ENCODE assay signal across 1 cellular context in the genomic region with DNA sequence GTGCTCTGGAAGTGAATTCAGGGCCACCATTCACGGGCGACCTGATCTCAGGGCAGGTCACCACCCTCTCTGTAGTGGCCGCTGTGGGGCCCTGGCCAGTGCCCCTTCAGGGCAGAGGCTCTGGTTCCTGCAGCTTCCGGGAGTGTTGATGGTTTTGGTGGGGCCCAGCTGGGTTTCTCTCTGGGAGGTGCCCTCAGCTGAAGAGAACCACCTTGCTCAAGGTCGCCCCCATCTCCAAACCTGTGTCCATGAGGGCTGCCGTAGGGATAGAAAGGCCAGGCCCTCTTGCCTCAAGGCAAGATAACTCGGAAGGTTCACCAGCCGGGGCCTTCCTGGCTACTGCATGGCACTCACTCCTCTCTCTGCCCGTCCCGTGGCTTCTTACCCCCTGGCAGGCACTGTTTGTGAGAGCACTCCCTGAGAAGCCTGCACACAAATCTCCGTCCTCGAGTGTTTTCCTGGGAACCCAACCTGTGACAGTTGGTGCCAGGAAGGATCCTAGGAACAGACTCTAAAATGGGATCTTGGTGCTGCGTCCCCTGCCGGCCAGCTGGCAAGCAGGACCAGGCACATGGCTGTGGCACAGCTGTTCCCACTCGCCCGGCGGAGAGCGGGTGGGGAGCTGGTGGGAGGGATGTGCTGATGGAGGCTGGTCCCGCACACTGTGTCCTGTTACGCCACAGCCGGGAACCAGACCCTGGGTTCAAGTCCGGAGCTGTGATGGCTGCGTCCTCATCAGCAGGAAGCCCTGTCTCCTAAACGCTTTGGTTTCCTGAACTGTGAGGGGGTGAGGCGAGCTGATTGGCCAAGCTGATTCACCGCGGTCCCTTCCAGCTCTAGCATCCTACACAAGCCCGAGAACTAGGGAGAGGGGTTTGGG.
TF ChIP-seq lines count a peak whose summit lies in the region.

No MANE protein-coding gene starts in this region.

TF ChIP-seq in GM23338, 12 proteins besides CTCF, POLR2A, EP300 and RAD21:
- TF ChIP-seq, protein P1, sequence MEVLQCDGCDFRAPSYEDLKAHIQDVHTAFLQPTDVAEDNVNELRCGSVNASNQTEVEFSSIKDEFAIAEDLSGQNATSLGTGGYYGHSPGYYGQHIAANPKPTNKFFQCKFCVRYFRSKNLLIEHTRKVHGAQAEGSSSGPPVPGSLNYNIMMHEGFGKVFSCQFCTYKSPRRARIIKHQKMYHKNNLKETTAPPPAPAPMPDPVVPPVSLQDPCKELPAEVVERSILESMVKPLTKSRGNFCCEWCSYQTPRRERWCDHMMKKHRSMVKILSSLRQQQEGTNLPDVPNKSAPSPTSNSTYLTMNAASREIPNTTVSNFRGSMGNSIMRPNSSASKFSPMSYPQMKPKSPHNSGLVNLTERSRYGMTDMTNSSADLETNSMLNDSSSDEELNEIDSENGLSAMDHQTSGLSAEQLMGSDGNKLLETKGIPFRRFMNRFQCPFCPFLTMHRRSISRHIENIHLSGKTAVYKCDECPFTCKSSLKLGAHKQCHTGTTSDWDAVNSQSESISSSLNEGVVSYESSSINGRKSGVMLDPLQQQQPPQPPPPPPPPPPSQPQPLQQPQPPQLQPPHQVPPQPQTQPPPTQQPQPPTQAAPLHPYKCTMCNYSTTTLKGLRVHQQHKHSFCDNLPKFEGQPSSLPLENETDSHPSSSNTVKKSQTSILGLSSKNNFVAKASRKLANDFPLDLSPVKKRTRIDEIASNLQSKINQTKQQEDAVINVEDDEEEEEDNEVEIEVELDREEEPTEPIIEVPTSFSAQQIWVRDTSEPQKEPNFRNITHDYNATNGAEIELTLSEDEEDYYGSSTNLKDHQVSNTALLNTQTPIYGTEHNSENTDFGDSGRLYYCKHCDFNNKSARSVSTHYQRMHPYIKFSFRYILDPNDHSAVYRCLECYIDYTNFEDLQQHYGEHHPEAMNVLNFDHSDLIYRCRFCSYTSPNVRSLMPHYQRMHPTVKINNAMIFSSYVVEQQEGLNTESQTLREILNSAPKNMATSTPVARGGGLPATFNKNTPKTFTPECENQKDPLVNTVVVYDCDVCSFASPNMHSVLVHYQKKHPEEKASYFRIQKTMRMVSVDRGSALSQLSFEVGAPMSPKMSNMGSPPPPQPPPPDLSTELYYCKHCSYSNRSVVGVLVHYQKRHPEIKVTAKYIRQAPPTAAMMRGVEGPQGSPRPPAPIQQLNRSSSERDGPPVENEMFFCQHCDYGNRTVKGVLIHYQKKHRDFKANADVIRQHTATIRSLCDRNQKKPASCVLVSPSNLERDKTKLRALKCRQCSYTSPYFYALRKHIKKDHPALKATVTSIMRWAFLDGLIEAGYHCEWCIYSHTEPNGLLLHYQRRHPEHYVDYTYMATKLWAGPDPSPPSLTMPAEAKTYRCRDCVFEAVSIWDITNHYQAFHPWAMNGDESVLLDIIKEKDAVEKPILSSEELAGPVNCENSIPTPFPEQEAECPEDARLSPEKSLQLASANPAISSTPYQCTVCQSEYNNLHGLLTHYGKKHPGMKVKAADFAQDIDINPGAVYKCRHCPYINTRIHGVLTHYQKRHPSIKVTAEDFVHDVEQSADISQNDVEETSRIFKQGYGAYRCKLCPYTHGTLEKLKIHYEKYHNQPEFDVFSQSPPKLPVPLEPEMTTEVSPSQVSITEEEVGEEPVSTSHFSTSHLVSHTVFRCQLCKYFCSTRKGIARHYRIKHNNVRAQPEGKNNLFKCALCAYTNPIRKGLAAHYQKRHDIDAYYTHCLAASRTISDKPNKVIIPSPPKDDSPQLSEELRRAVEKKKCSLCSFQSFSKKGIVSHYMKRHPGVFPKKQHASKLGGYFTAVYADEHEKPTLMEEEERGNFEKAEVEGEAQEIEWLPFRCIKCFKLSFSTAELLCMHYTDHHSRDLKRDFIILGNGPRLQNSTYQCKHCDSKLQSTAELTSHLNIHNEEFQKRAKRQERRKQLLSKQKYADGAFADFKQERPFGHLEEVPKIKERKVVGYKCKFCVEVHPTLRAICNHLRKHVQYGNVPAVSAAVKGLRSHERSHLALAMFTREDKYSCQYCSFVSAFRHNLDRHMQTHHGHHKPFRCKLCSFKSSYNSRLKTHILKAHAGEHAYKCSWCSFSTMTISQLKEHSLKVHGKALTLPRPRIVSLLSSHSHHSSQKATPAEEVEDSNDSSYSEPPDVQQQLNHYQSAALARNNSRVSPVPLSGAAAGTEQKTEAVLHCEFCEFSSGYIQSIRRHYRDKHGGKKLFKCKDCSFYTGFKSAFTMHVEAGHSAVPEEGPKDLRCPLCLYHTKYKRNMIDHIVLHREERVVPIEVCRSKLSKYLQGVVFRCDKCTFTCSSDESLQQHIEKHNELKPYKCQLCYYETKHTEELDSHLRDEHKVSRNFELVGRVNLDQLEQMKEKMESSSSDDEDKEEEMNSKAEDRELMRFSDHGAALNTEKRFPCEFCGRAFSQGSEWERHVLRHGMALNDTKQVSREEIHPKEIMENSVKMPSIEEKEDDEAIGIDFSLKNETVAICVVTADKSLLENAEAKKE (CRISPR knock-in tag; IDR thresholded peaks at IDR 0.05): no peak
- TF ChIP-seq ZNF331 (CRISPR knock-in tag; IDR thresholded peaks at IDR 0.05; ENCODE audit: low read depth): no peak
- TF ChIP-seq NANOG (IDR thresholded peaks at IDR 0.05; ENCODE audit: borderline replicate concordance): no peak
- TF ChIP-seq CREB1 (CRISPR knock-in tag; IDR thresholded peaks at IDR 0.05; ENCODE audit: low read depth): no peak
- TF ChIP-seq, protein P2, sequence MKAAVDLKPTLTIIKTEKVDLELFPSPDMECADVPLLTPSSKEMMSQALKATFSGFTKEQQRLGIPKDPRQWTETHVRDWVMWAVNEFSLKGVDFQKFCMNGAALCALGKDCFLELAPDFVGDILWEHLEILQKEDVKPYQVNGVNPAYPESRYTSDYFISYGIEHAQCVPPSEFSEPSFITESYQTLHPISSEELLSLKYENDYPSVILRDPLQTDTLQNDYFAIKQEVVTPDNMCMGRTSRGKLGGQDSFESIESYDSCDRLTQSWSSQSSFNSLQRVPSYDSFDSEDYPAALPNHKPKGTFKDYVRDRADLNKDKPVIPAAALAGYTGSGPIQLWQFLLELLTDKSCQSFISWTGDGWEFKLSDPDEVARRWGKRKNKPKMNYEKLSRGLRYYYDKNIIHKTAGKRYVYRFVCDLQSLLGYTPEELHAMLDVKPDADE (IDR thresholded peaks at IDR 0.05): no peak
- no peak for TF ChIP-seq JUNB (IDR thresholded peaks at IDR 0.05; ENCODE audit: unreplicated experiment)
- no peak for TF ChIP-seq EZH2 (IDR thresholded peaks at IDR 0.05; ENCODE audit: low read depth, unreplicated experiment)
- TF ChIP-seq STAT1 (IDR thresholded peaks at IDR 0.05; ENCODE audit: unreplicated experiment): no peak
- TF ChIP-seq ZNF114 (CRISPR knock-in tag; IDR thresholded peaks at IDR 0.05): no peak
- TF ChIP-seq, protein P3, sequence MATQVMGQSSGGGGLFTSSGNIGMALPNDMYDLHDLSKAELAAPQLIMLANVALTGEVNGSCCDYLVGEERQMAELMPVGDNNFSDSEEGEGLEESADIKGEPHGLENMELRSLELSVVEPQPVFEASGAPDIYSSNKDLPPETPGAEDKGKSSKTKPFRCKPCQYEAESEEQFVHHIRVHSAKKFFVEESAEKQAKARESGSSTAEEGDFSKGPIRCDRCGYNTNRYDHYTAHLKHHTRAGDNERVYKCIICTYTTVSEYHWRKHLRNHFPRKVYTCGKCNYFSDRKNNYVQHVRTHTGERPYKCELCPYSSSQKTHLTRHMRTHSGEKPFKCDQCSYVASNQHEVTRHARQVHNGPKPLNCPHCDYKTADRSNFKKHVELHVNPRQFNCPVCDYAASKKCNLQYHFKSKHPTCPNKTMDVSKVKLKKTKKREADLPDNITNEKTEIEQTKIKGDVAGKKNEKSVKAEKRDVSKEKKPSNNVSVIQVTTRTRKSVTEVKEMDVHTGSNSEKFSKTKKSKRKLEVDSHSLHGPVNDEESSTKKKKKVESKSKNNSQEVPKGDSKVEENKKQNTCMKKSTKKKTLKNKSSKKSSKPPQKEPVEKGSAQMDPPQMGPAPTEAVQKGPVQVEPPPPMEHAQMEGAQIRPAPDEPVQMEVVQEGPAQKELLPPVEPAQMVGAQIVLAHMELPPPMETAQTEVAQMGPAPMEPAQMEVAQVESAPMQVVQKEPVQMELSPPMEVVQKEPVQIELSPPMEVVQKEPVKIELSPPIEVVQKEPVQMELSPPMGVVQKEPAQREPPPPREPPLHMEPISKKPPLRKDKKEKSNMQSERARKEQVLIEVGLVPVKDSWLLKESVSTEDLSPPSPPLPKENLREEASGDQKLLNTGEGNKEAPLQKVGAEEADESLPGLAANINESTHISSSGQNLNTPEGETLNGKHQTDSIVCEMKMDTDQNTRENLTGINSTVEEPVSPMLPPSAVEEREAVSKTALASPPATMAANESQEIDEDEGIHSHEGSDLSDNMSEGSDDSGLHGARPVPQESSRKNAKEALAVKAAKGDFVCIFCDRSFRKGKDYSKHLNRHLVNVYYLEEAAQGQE (IDR thresholded peaks at IDR 0.05; ENCODE audit: unreplicated experiment): no peak
